ENCODE assay signal across 20 cellular contexts in the genomic region with DNA sequence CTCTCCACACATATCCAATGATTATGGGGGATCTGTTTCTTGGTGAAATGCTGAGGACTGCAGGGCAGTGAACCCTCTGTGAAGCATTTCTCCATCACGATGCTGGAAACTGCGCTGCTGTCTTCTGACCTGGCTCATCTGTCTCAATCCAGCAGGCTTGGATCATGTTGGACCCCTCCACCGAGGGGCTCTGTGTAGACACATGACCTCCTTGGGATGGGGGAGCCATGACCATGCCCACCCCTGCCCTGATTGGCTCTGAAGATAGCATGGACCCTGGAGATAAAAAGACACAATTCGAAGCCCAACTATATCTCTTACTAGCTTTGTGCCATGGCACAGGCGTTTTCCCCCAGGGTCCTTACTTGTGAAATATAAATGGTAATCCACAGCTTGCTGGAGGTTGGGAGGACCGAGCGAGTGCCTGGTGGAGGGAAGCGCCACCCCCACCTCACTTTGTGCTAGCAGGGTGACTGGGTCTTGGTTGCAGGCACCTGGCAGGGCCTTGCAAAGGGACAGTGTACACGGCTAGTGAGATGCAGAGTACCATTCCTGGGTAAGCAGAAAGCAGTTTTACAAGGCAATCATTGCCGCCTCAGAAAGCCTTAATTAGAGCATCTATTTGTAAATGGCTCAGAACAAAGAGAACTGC. TPM values are rescaled to one million over a fixed set of nuclear protein-coding genes. Genes with fewer than 3 reads are reported as not detected.
DNase-seq lines count a peak whose midpoint lies in the region; ATAC-seq, FAIRE-seq and TF ChIP-seq lines count a peak whose summit lies in the region.
"Had no signal": no experiment of that assay in that cellular context is flagged by ENCODE, and none has a peak within 500 bp of the region (broad histone marks: within the 10 kb centered on the region; RNA-seq: fewer than 3 reads in every experiment).

No MANE protein-coding gene starts in this region.

- H3K36me3 ChIP-seq in kidney (ENCODE audit: control insufficient read depth in 1 of 2, insufficient read depth in 2 of 2, low read length in 2 of 2): no peaks in the 10 kb centered on the region

- H3K9me3 ChIP-seq in kidney (ENCODE audit: control insufficient read depth in 1 of 2, low read length in 2 of 2): no peaks in the 10 kb centered on the region

- H3K9ac ChIP-seq in kidney (ENCODE audit: low read length in 2 of 2): no peak overlapping the region

- FAIRE-seq in kidney (lab: Jason Lieb, UNC): no peak
- FAIRE-seq: D721Med, K562 had no signal

- H3K27ac Mint-ChIP-seq in activated naive CD8-positive, alpha-beta T cell treated with anti-CD3 and anti-CD28 coated beads, Interleukin-2, amount 10 ng/mL, durations not matched to agents 7 days and 5 days: no peak overlapping the region
- H3K27ac Mint-ChIP-seq in activated naive CD8-positive, alpha-beta T cell treated with anti-CD3 and anti-CD28 coated beads, Interleukin-2, amount 50 U/mL, for 24 hours: no peak overlapping the region
- H3K27ac Mint-ChIP-seq in type B pancreatic cell: no peak overlapping the region
- H3K27ac Mint-ChIP-seq: CD8-positive, alpha-beta memory T cell had no signal

- no peak overlapping the region for H3K4me3 ChIP-seq in kidney (ENCODE audit: low read length in 2 of 2)
- H3K4me3 ChIP-seq: K562, PC-9 had no signal

- intact Hi-C loops in kidney (cut with DNase I): no loop called here

- H3K27ac ChIP-seq in kidney (ENCODE audit: low read depth in 2 of 2, low read length in 2 of 2): no peak overlapping the region
- H3K27ac ChIP-seq: PC-9 had no signal

- peak; percentile 13 for DNase-seq in activated naive CD8-positive, alpha-beta T cell treated with anti-CD3 and anti-CD28 coated beads, Interleukin-2, amount 10 ng/mL, durations not matched to agents 7 days and 5 days
- no peak for DNase-seq in activated naive CD8-positive, alpha-beta T cell treated with anti-CD3 and anti-CD28 coated beads, Interleukin-2, amount 50 U/mL, for 24 hours
- peak; percentile 78 for DNase-seq in NCI-H146 (lab: John Stamatoyannopoulos, UW)
- peak; percentile 32 for DNase-seq in kidney
- no peak for DNase-seq in NCI-H82 (lab: John Stamatoyannopoulos, UW)
- no peak for DNase-seq in type B pancreatic cell (ENCODE audit: extremely low spot score, unreplicated experiment)
- DNase-seq: ACHN, C1 segment of cervical spinal cord, DMS79 treated with DMSO at 0.1 percent for 48 hours, NCI-H1092 treated with DMSO at 0.1 percent for 48 hours, NCI-H1930, NCI-H446 treated with DMSO at 0.1 percent for 48 hours, NCI-H774, PC-9 had no signal

- no peak for TF ChIP-seq CTCF in kidney (IDR thresholded peaks at IDR 0.05; ENCODE audit: borderline replicate concordance, extremely low read depth, insufficient read depth)
- no peak for TF ChIP-seq CTCF in type B pancreatic cell (conservative IDR thresholded peaks at IDR 0.05)

- H3K4me1 Mint-ChIP-seq in activated naive CD8-positive, alpha-beta T cell treated with anti-CD3 and anti-CD28 coated beads, Interleukin-2, amount 10 ng/mL, durations not matched to agents 7 days and 5 days: peaks cover 13% of the 10 kb centered on the region
- H3K4me1 Mint-ChIP-seq in activated naive CD8-positive, alpha-beta T cell treated with anti-CD3 and anti-CD28 coated beads, Interleukin-2, amount 50 U/mL, for 24 hours: peaks cover 8% of the 10 kb centered on the region
- no peaks in the 10 kb centered on the region for H3K4me1 Mint-ChIP-seq in type B pancreatic cell (ENCODE audit: unreplicated experiment)

- H3K27me3 Mint-ChIP-seq in activated naive CD8-positive, alpha-beta T cell treated with anti-CD3 and anti-CD28 coated beads, Interleukin-2, amount 10 ng/mL, durations not matched to agents 7 days and 5 days: peaks cover 32% of the 10 kb centered on the region
- peaks cover 8% of the 10 kb centered on the region for H3K27me3 Mint-ChIP-seq in activated naive CD8-positive, alpha-beta T cell treated with anti-CD3 and anti-CD28 coated beads, Interleukin-2, amount 50 U/mL, for 24 hours
- H3K27me3 Mint-ChIP-seq in type B pancreatic cell: peaks cover 60% of the 10 kb centered on the region

- no peak overlapping the region for H3K4me3 Mint-ChIP-seq in activated naive CD8-positive, alpha-beta T cell treated with anti-CD3 and anti-CD28 coated beads, Interleukin-2, amount 10 ng/mL, durations not matched to agents 7 days and 5 days
- H3K4me3 Mint-ChIP-seq in activated naive CD8-positive, alpha-beta T cell treated with anti-CD3 and anti-CD28 coated beads, Interleukin-2, amount 50 U/mL, for 24 hours: no peak overlapping the region
- no peak overlapping the region for H3K4me3 Mint-ChIP-seq in type B pancreatic cell

- no peaks in the 10 kb centered on the region for H3K9me3 Mint-ChIP-seq in activated naive CD8-positive, alpha-beta T cell treated with anti-CD3 and anti-CD28 coated beads, Interleukin-2, amount 10 ng/mL, durations not matched to agents 7 days and 5 days
- H3K9me3 Mint-ChIP-seq in activated naive CD8-positive, alpha-beta T cell treated with anti-CD3 and anti-CD28 coated beads, Interleukin-2, amount 50 U/mL, for 24 hours: no peaks in the 10 kb centered on the region
- H3K9me3 Mint-ChIP-seq in type B pancreatic cell: no peaks in the 10 kb centered on the region
- H3K9me3 Mint-ChIP-seq: CD8-positive, alpha-beta memory T cell had no signal

- ATAC-seq in activated naive CD8-positive, alpha-beta T cell treated with anti-CD3 and anti-CD28 coated beads, Interleukin-2, amount 10 ng/mL, durations not matched to agents 7 days and 5 days (ENCODE audit: low read depth): no peak
- no peak for ATAC-seq in activated naive CD8-positive, alpha-beta T cell treated with anti-CD3 and anti-CD28 coated beads, Interleukin-2, amount 50 U/mL, for 24 hours
- no peak for ATAC-seq in GM19328 (IDR thresholded peaks at IDR 0.05; ENCODE audit: unreplicated experiment)
- ATAC-seq: K562 had no signal

- H3K36me3 Mint-ChIP-seq in activated naive CD8-positive, alpha-beta T cell treated with anti-CD3 and anti-CD28 coated beads, Interleukin-2, amount 10 ng/mL, durations not matched to agents 7 days and 5 days: no peaks in the 10 kb centered on the region
- no peaks in the 10 kb centered on the region for H3K36me3 Mint-ChIP-seq in activated naive CD8-positive, alpha-beta T cell treated with anti-CD3 and anti-CD28 coated beads, Interleukin-2, amount 50 U/mL, for 24 hours (ENCODE audit: low read depth)
- H3K36me3 Mint-ChIP-seq in type B pancreatic cell: no peaks in the 10 kb centered on the region
- H3K36me3 Mint-ChIP-seq: CD8-positive, alpha-beta memory T cell had no signal

- no peaks in the 10 kb centered on the region for H3K4me1 ChIP-seq in kidney (ENCODE audit: control insufficient read depth in 1 of 2, insufficient read depth in 1 of 2, low read depth in 1 of 2, low read length in 2 of 2)

- POLR2A ChIA-PET in activated naive CD8-positive, alpha-beta T cell treated with anti-CD3 and anti-CD28 coated beads, Interleukin-2, amount 10 ng/mL, durations not matched to agents 7 days and 5 days (lab: Charles Lee): no interaction called here

RNA-seq across cellular contexts. Expression of gene KRT83, which starts 2.3 kb away (rescaled TPM):
- total RNA-seq in activated naive CD8-positive, alpha-beta T cell treated with anti-CD3 and anti-CD28 coated beads, Interleukin-2, amount 10 ng/mL, durations not matched to agents 7 days and 5 days: not detected
- total RNA-seq in kidney: not detected
- polyA plus RNA-seq in kidney (ENCODE audit: insufficient read depth, low read depth, low replicate concordance): not detected
- total RNA-seq in type B pancreatic cell (ENCODE audit: low replicate concordance): not detected in 2 replicates
- total RNA-seq: CD8-positive, alpha-beta memory T cell; H4; K562; PC-9; SK-MEL-5 had no signal
- polyA plus RNA-seq: CD8-positive, alpha-beta memory T cell; K562 had no signal

RNA-seq across cellular contexts. Expression of gene KRT81, which starts 32.2 kb away (rescaled TPM):
- not detected for total RNA-seq in activated naive CD8-positive, alpha-beta T cell treated with anti-CD3 and anti-CD28 coated beads, Interleukin-2, amount 10 ng/mL, durations not matched to agents 7 days and 5 days
- not detected for total RNA-seq in kidney
- not detected for polyA plus RNA-seq in kidney (ENCODE audit: insufficient read depth, low read depth, low replicate concordance)
- 0.31 TPM in 2 replicates for total RNA-seq in type B pancreatic cell (ENCODE audit: low replicate concordance)
- total RNA-seq: CD8-positive, alpha-beta memory T cell had no signal
- polyA plus RNA-seq: CD8-positive, alpha-beta memory T cell; K562 had no signal

RNA-seq across cellular contexts. Expression of gene KRT85, which starts 43.7 kb away (rescaled TPM):
- total RNA-seq in activated naive CD8-positive, alpha-beta T cell treated with anti-CD3 and anti-CD28 coated beads, Interleukin-2, amount 10 ng/mL, durations not matched to agents 7 days and 5 days: not detected
- not detected for total RNA-seq in kidney
- polyA plus RNA-seq in kidney (ENCODE audit: insufficient read depth, low read depth, low replicate concordance): 0.58 TPM
- total RNA-seq in type B pancreatic cell (ENCODE audit: low replicate concordance): not detected in 2 replicates
- total RNA-seq: CD8-positive, alpha-beta memory T cell; H4; K562; PC-9; SK-MEL-5 had no signal
- polyA plus RNA-seq: CD8-positive, alpha-beta memory T cell; K562 had no signal

RNA-seq across cellular contexts. Expression of gene KRT86, which starts 49.1 kb away (rescaled TPM):
- total RNA-seq in activated naive CD8-positive, alpha-beta T cell treated with anti-CD3 and anti-CD28 coated beads, Interleukin-2, amount 10 ng/mL, durations not matched to agents 7 days and 5 days: under 1 TPM in 1 of 2 experiments, not detected in 1; 0.14 TPM
- total RNA-seq in kidney: 1.3 TPM
- polyA plus RNA-seq in kidney (ENCODE audit: insufficient read depth, low read depth, low replicate concordance): not detected
- 0.14 TPM in 1 of 2 replicates, not detected in the other for total RNA-seq in type B pancreatic cell (ENCODE audit: low replicate concordance)
- total RNA-seq: K562, SK-MEL-5 had no signal
- polyA plus RNA-seq: CD8-positive, alpha-beta memory T cell; K562 had no signal

Comparison
In these comparisons a context has a peak if more than half of its experiments do, and no peak if none do; other contexts are left out.
1. DNase-seq: peak in activated naive CD8-positive, alpha-beta T cell treated with anti-CD3 and anti-CD28 coated beads, Interleukin-2, amount 10 ng/mL, durations not matched to agents 7 days and 5 days (single experiment), NCI-H146 (single experiment) and kidney (single experiment); none in activated naive CD8-positive, alpha-beta T cell treated with anti-CD3 and anti-CD28 coated beads, Interleukin-2, amount 50 U/mL, for 24 hours (single experiment), NCI-H82 (single experiment) and type B pancreatic cell (single experiment).